In the genomic region with DNA sequence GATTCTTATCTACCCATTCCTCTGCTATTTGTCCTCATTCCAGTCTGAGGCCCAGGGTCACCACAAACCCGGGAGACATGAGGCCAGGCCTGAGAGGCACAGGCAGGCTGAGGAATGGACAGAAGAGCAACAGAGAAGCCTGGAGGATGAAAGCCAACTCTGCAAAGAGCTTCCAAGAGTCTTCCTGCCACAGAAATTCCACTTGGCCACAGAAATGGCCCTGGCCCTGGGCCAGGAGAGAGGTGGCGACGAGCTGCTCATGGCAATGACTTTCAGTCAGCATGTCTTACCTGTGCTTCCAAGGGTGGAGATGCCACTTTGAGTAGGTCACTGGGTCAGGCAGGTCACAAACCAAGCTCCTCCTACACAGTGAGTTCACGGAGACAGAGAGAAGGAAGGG, we compare ENCODE assay signal across 22 cellular contexts.
DNase-seq lines count a peak whose midpoint lies in the region; ATAC-seq, FAIRE-seq and TF ChIP-seq lines count a peak whose summit lies in the region.
"Had no signal": no experiment of that assay in that cellular context is flagged by ENCODE, and none has a peak within 500 bp of the region (broad histone marks: within the 10 kb centered on the region; RNA-seq: fewer than 3 reads in every experiment).

No MANE protein-coding gene starts in this region.

- H3K27me3 ChIP-seq in bronchial epithelial cell (ENCODE audit: control insufficient read depth, insufficient read depth, low read length) (no peaks in the 10 kb centered on the region), HAP-1 (ENCODE audit: low read depth) (peaks cover 8% of the 10 kb centered on the region; the same call in 1 of the 2 replicates)
- H3K27me3 ChIP-seq: BE2C had no signal

- in situ Hi-C loops in HAP-1 (cut with MboI; ENCODE audit: low sequenced_read_pairs) = no loop called here

- DNase-seq in LoVo (ENCODE audit: low spot score) (peak; percentile 37), bronchial epithelial cell (ENCODE audit: low read depth) (no peak), myocyte (ENCODE audit: low read depth) (peak; percentile 63), HAP-1 (ENCODE audit: low spot score in 2 of 2) (no peak), DMS53 (lab: John Stamatoyannopoulos, UW) (no peak)
- DNase-seq: BE2C; Calu3; H9; KBM-7; MM.1S; NCI-H2029; NCI-H446 treated with DMSO at 0.1 percent for 48 hours; NCI-H526; NCI-H82; NK-92 treated with Interleukin-12 subunit alpha and Interleukin-12 subunit beta, amount 100 ng/mL, for 24 hours; PC-3; SK-N-SH had no signal

- ATAC-seq in HG03457 (IDR thresholded peaks at IDR 0.05; ENCODE audit: unreplicated experiment) (no peak), GM21367 (IDR thresholded peaks at IDR 0.05; ENCODE audit: unreplicated experiment) (no peak)
- ATAC-seq: GM23338, PC-3 had no signal

- H3K4me3 ChIP-seq in bronchial epithelial cell (ENCODE audit: low read depth, low read length) = no peak overlapping the region
- H3K4me3 ChIP-seq in HAP-1 = no peak overlapping the region
- H3K4me3 ChIP-seq: GM23338 had no signal

- FAIRE-seq in bronchial epithelial cell (lab: Jason Lieb, UNC) = peak; percentile 23
- FAIRE-seq: GM18507, HTR-8/SVneo had no signal

- no peak for TF ChIP-seq CTCF in bronchial epithelial cell (IDR thresholded peaks at IDR 0.05; ENCODE audit: insufficient read depth, low read length, severe bottlenecking)

- no peaks in the 10 kb centered on the region for H3K36me3 ChIP-seq in bronchial epithelial cell (ENCODE audit: control insufficient read depth, insufficient read depth, low read length)
- H3K36me3 ChIP-seq in HAP-1 (replicated peaks) = no peaks in the 10 kb centered on the region
- H3K36me3 ChIP-seq: BE2C had no signal

- no peaks in the 10 kb centered on the region for H3K4me1 ChIP-seq in HAP-1

- H3K9me3 ChIP-seq in HAP-1 = no peaks in the 10 kb centered on the region
- H3K9me3 ChIP-seq: BE2C, SK-N-SH had no signal

Comparison
In these comparisons a context has a peak if more than half of its experiments do, and no peak if none do; other contexts are left out.
1. DNase-seq: peak in LoVo (single experiment) and myocyte (single experiment); none in bronchial epithelial cell (single experiment), HAP-1 (0 of 2) and DMS53 (single experiment).